ENCODE assay signal across 22 cellular contexts in genomic region chr12:23707270-23707669, GRCh38.
"Had no signal": no experiment of that assay in that cellular context is flagged by ENCODE, and none has a peak within 500 bp of the region (broad histone marks: within the 10 kb centered on the region; RNA-seq: fewer than 3 reads in every experiment).

No MANE protein-coding gene starts in this region.

- H3K9me3 Mint-ChIP-seq: memory B cell had no signal

- H3K4me1 Mint-ChIP-seq: immature natural killer cell had no signal

- H3K36me3 ChIP-seq: gastroesophageal sphincter, left ventricle myocardium inferior, lower lobe of right lung, spleen, tibial artery, upper lobe of left lung, vagina had no signal

- H3K27me3 Mint-ChIP-seq: memory B cell; natural killer cell treated with Interleukin-12 subunit alpha and Interleukin-12 subunit beta and Interleukin-15 and Interleukin-18, amount 100 ng/mL, for 72 hours had no signal

- DNase-seq: effector memory CD4-positive, alpha-beta T cell; foreskin fibroblast; glutamatergic neuron; immature natural killer cell; kidney; left cardiac atrium; left ventricle myocardium inferior; lower lobe of right lung; midbrain; psoas muscle; retina; spleen; stimulated activated CD4-positive, alpha-beta T cell treated with anti-CD3 and anti-CD28 coated beads, Interleukin-2, amount 100 ng/mL, for 24 hours; stimulated activated naive CD8-positive, alpha-beta T cell treated with anti-CD3 and anti-CD28 coated beads, Interleukin-15, Interleukin-2, amounts not matched to agents 100 U/mL and 50 U/mL, for 24 hours; tibial artery; upper lobe of left lung had no signal

- H3K9me3 ChIP-seq: gastroesophageal sphincter, left ventricle myocardium inferior, lower lobe of right lung, psoas muscle, spleen, tibial artery, upper lobe of left lung, vagina had no signal

- H3K4me1 ChIP-seq: gastroesophageal sphincter, left ventricle myocardium inferior, lower lobe of right lung, psoas muscle, spleen, upper lobe of left lung, vagina had no signal

- H3K27ac Mint-ChIP-seq: immature natural killer cell; memory B cell; natural killer cell treated with Interleukin-12 subunit alpha and Interleukin-12 subunit beta and Interleukin-15 and Interleukin-18, amount 100 ng/mL, for 72 hours had no signal

- H3K4me3 Mint-ChIP-seq: immature natural killer cell; memory B cell; natural killer cell treated with Interleukin-12 subunit alpha and Interleukin-12 subunit beta and Interleukin-15 and Interleukin-18, amount 100 ng/mL, for 72 hours had no signal

- H3K27ac ChIP-seq: gastroesophageal sphincter, left ventricle myocardium inferior, lower lobe of right lung, psoas muscle, spleen, tibial artery, upper lobe of left lung, vagina had no signal

- ATAC-seq: esophagus mucosa; gastroesophageal sphincter; left cardiac atrium; lower lobe of right lung; natural killer cell treated with Interleukin-12 subunit alpha and Interleukin-12 subunit beta and Interleukin-15 and Interleukin-18, amount 100 ng/mL, for 72 hours; psoas muscle; sciatic nerve; stimulated activated naive CD8-positive, alpha-beta T cell treated with anti-CD3 and anti-CD28 coated beads, Interleukin-15, Interleukin-2, amounts not matched to agents 100 U/mL and 50 U/mL, for 24 hours had no signal

- H3K4me3 ChIP-seq: gastroesophageal sphincter, left ventricle myocardium inferior, lower lobe of right lung, psoas muscle, spleen, tibial artery, upper lobe of left lung, vagina had no signal

- H3K27me3 ChIP-seq: gastroesophageal sphincter, spleen, tibial artery, upper lobe of left lung, vagina had no signal

- H3K36me3 Mint-ChIP-seq: immature natural killer cell; natural killer cell treated with Interleukin-12 subunit alpha and Interleukin-12 subunit beta and Interleukin-15 and Interleukin-18, amount 100 ng/mL, for 72 hours had no signal
